In genomic region chr14:59698793-59699192, GRCh38 we compare ENCODE assay signal across 1 cellular context.
TF ChIP-seq lines count a peak whose summit lies in the region.

No MANE protein-coding gene starts in this region.

TF ChIP-seq in liver, 16 proteins besides CTCF, POLR2A, EP300 and RAD21 (continued from another document):
- TF ChIP-seq REST (IDR thresholded peaks at IDR 0.05), result no peak
TF ChIP-seq in liver: peak in this region for 1.
